In the genomic region with DNA sequence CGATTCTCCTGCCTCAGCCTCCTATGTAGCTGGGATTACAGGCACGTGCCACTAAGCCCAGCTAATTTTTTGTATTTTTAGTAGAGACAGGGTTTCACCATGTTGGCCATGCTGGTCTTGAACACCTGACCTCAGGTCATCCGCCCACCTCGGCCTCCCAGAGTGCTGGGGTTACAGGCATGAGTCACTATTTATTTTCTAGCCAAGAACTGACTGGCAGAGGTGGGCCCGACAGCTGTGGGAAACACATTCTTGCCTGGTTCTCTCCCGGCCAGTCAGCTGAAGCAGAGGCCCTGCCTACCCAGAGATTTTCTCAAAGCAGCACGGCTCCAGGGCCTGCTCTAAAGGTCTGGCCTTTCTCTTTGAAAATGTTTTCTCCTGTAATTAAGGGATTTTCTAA, we compare ENCODE assay signal across 9 cellular contexts.
DNase-seq lines count a peak whose midpoint lies in the region; ATAC-seq and TF ChIP-seq lines count a peak whose summit lies in the region.
"Had no signal": no experiment of that assay in that cellular context is flagged by ENCODE, and none has a peak within 500 bp of the region (broad histone marks: within the 10 kb centered on the region; RNA-seq: fewer than 3 reads in every experiment).

No MANE protein-coding gene starts in this region.

- no peaks in the 10 kb centered on the region for H3K36me3 Mint-ChIP-seq in neural progenitor cell
- H3K36me3 Mint-ChIP-seq in activated CD4-positive, alpha-beta memory T cell treated with anti-CD3 and anti-CD28 coated beads, Interleukin-2, amount 10 ng/mL, durations not matched to agents 7 days and 5 days (ENCODE audit: low read depth), result no peaks in the 10 kb centered on the region

- H3K9me3 ChIP-seq in RWPE2 (ENCODE audit: severe bottlenecking), result no peaks in the 10 kb centered on the region
- no peaks in the 10 kb centered on the region for H3K9me3 ChIP-seq in neural progenitor cell (ENCODE audit: low read depth)
- H3K9me3 ChIP-seq in Karpas-422 (ENCODE audit: low read length), result no peaks in the 10 kb centered on the region

- 0 out of 3 replicates have a peak, but pooled peaks have one; percentile 33 for ATAC-seq in RWPE2 (ENCODE audit: low read depth)

- no peak overlapping the region for H3K4me3 ChIP-seq in RWPE2 (ENCODE audit: severe bottlenecking)
- peak overlapping the region; percentile 62 for H3K4me3 ChIP-seq in neural progenitor cell
- H3K4me3 ChIP-seq in Karpas-422 (ENCODE audit: low read length), result no peak overlapping the region

- H3K4me2 ChIP-seq in neural progenitor cell (peak overlapping the region; percentile 98), Karpas-422 (ENCODE audit: low read depth, low read length, poor library complexity, severe bottlenecking) (no peak overlapping the region)

- no peak overlapping the region for H2AFZ ChIP-seq in neural progenitor cell (replicated peaks)
- no peak overlapping the region for H2AFZ ChIP-seq in Karpas-422 (ENCODE audit: low read length)

- peaks cover 35% of the 10 kb centered on the region for H3F3A ChIP-seq in neural progenitor cell (ENCODE audit: low read depth)

- H3K9ac ChIP-seq in neural progenitor cell (no peak overlapping the region), Karpas-422 (ENCODE audit: low read length) (no peak overlapping the region)

- CTCF ChIA-PET in activated CD4-positive, alpha-beta memory T cell treated with anti-CD3 and anti-CD28 coated beads, Interleukin-2, amount 10 ng/mL, durations not matched to agents 7 days and 5 days (lab: Charles Lee), result interaction anchor here (1.0 kb wide), 1 partner anchor 93 kb away, joined by 3 read pairs; no protein-coding TSS in a partner anchor

- POLR2A ChIA-PET in activated CD4-positive, alpha-beta memory T cell treated with anti-CD3 and anti-CD28 coated beads, Interleukin-2, amount 10 ng/mL, durations not matched to agents 7 days and 5 days (lab: Charles Lee), result no interaction called here

- no peak for TF ChIP-seq CTCF in RWPE2 (IDR thresholded peaks at IDR 0.05; ENCODE audit: poor library complexity, severe bottlenecking)
- TF ChIP-seq CTCF in neural progenitor cell (IDR thresholded peaks at IDR 0.05), result no peak

- H3K36me3 ChIP-seq in RWPE2 (ENCODE audit: low read depth), result no peaks in the 10 kb centered on the region
- no peaks in the 10 kb centered on the region for H3K36me3 ChIP-seq in neural progenitor cell
- H3K36me3 ChIP-seq in Karpas-422 (ENCODE audit: insufficient read depth, low read length), result no peaks in the 10 kb centered on the region

- no peaks in the 10 kb centered on the region for H3K9me2 ChIP-seq in Karpas-422 (replicated peaks; ENCODE audit: insufficient read depth, low read length)

- H3K27ac ChIP-seq in RWPE2 (ENCODE audit: poor library complexity, severe bottlenecking), result no peak overlapping the region
- no peak overlapping the region for H3K27ac ChIP-seq in neural progenitor cell
- no peak overlapping the region for H3K27ac ChIP-seq in Karpas-422 (ENCODE audit: low read length)

- H3K4me1 Mint-ChIP-seq in neural progenitor cell, result peaks cover 27% of the 10 kb centered on the region
- peaks cover 9% of the 10 kb centered on the region for H3K4me1 Mint-ChIP-seq in activated CD4-positive, alpha-beta memory T cell treated with anti-CD3 and anti-CD28 coated beads, Interleukin-2, amount 10 ng/mL, durations not matched to agents 7 days and 5 days

- no peaks in the 10 kb centered on the region for H3K4me1 ChIP-seq in RWPE2 (ENCODE audit: insufficient read depth, poor library complexity, severe bottlenecking)
- H3K4me1 ChIP-seq in neural progenitor cell, result peaks cover 22% of the 10 kb centered on the region
- no peaks in the 10 kb centered on the region for H3K4me1 ChIP-seq in Karpas-422 (ENCODE audit: low read length)

- peak overlapping the region; percentile 87 for H3K4me3 Mint-ChIP-seq in neural progenitor cell
- no peak overlapping the region for H3K4me3 Mint-ChIP-seq in activated CD4-positive, alpha-beta memory T cell treated with anti-CD3 and anti-CD28 coated beads, Interleukin-2, amount 10 ng/mL, durations not matched to agents 7 days and 5 days

- peaks cover 21% of the 10 kb centered on the region for H3K27me3 Mint-ChIP-seq in neural progenitor cell (ENCODE audit: insufficient read depth, low read depth)
- H3K27me3 Mint-ChIP-seq in activated CD4-positive, alpha-beta memory T cell treated with anti-CD3 and anti-CD28 coated beads, Interleukin-2, amount 10 ng/mL, durations not matched to agents 7 days and 5 days, result peaks cover 51% of the 10 kb centered on the region

- H3K9me3 Mint-ChIP-seq in neural progenitor cell, result peaks cover 5% of the 10 kb centered on the region
- H3K9me3 Mint-ChIP-seq in activated CD4-positive, alpha-beta memory T cell treated with anti-CD3 and anti-CD28 coated beads, Interleukin-2, amount 10 ng/mL, durations not matched to agents 7 days and 5 days, result no peaks in the 10 kb centered on the region

- H3K79me2 ChIP-seq in neural progenitor cell (ENCODE audit: low read depth) (no peaks in the 10 kb centered on the region), Karpas-422 (ENCODE audit: low read length) (no peaks in the 10 kb centered on the region)

- peak; percentile 31 for DNase-seq in A172 (ENCODE audit: low spot score)
- DNase-seq in RWPE2 (ENCODE audit: low spot score), result no peak
- peak; percentile 45 for DNase-seq in glomerular endothelial cell (ENCODE audit: extremely low read depth, low read depth, low spot score)
- peak; percentile 54 for DNase-seq in neural progenitor cell (ENCODE audit: low spot score)
- DNase-seq in activated CD4-positive, alpha-beta memory T cell treated with anti-CD3 and anti-CD28 coated beads, Interleukin-2, amount 10 ng/mL, durations not matched to agents 7 days and 5 days, result no peak
- DNase-seq in Karpas-422, result no peak
- DNase-seq in DMS153 treated with DMSO at 0.1 percent for 48 hours (lab: John Stamatoyannopoulos, UW; ENCODE audit: unreplicated experiment), result no peak
- DNase-seq in activated naive CD4-positive, alpha-beta T cell treated with anti-CD3 and anti-CD28 coated beads, Interleukin-2, amount 50 U/mL, for 16 hours, result no peak
- DNase-seq: activated CD4-positive, alpha-beta T cell treated with anti-CD3 and anti-CD28 coated beads for 1 hour had no signal

- no peak overlapping the region for H3K27ac Mint-ChIP-seq in neural progenitor cell
- no peak overlapping the region for H3K27ac Mint-ChIP-seq in activated CD4-positive, alpha-beta memory T cell treated with anti-CD3 and anti-CD28 coated beads, Interleukin-2, amount 10 ng/mL, durations not matched to agents 7 days and 5 days

- H4K20me1 ChIP-seq in neural progenitor cell (ENCODE audit: low read depth) (no peaks in the 10 kb centered on the region), Karpas-422 (ENCODE audit: insufficient read depth, low read depth, low read length) (no peaks in the 10 kb centered on the region)

- no peaks in the 10 kb centered on the region for H3K27me3 ChIP-seq in RWPE2 (ENCODE audit: insufficient read depth, poor library complexity, severe bottlenecking)
- peaks cover 52% of the 10 kb centered on the region for H3K27me3 ChIP-seq in neural progenitor cell
- no peaks in the 10 kb centered on the region for H3K27me3 ChIP-seq in Karpas-422 (ENCODE audit: low read length)

Comparison
In these comparisons a context has a peak if more than half of its experiments do, and no peak if none do; other contexts are left out.
1. DNase-seq: peak in A172 (single experiment), glomerular endothelial cell (single experiment) and neural progenitor cell (single experiment); none in RWPE2 (single experiment), activated CD4-positive, alpha-beta memory T cell treated with anti-CD3 and anti-CD28 coated beads, Interleukin-2, amount 10 ng/mL, durations not matched to agents 7 days and 5 days (single experiment), Karpas-422 (single experiment), DMS153 treated with DMSO at 0.1 percent for 48 hours (single experiment) and activated naive CD4-positive, alpha-beta T cell treated with anti-CD3 and anti-CD28 coated beads, Interleukin-2, amount 50 U/mL, for 16 hours (single experiment).